In genomic region chr1:24514946-24515345, GRCh38 we compare ENCODE assay signal across 1 cellular context.
TF ChIP-seq lines count a peak whose summit lies in the region.

No MANE protein-coding gene starts in this region.

TF ChIP-seq in HCT116, 20 proteins besides CTCF, POLR2A, EP300 and RAD21 (continued from another document):
- TF ChIP-seq EGR1 (IDR thresholded peaks at IDR 0.05; ENCODE audit: low read depth), result no peak
- TF ChIP-seq EZH2phosphoT487 (IDR thresholded peaks at IDR 0.05; ENCODE audit: borderline replicate concordance), result no peak
- TF ChIP-seq CBX3 (IDR thresholded peaks at IDR 0.05; ENCODE audit: low read depth), result no peak
- TF ChIP-seq TCF7L2 (IDR thresholded peaks at IDR 0.05; ENCODE audit: borderline replicate concordance, extremely low read depth, insufficient read depth, insufficient read length), result no peak
- no peak for TF ChIP-seq SRF (IDR thresholded peaks at IDR 0.05; ENCODE audit: low read depth)
- TF ChIP-seq ELF1 (IDR thresholded peaks at IDR 0.05; ENCODE audit: borderline replicate concordance, low read depth), result no peak
- TF ChIP-seq ZFX (IDR thresholded peaks at IDR 0.05), result no peak
- no peak for TF ChIP-seq REST (IDR thresholded peaks at IDR 0.05; ENCODE audit: low read depth)
TF ChIP-seq in HCT116: peak in this region for 0.
